10 cellular contexts compared by ENCODE assay signal in genomic region chr10:117342638-117343037, GRCh38. TPM values are rescaled to one million over a fixed set of nuclear protein-coding genes. Genes with fewer than 3 reads are reported as not detected.
DNase-seq lines count a peak whose midpoint lies in the region; ATAC-seq and TF ChIP-seq lines count a peak whose summit lies in the region.
"Had no signal": no experiment of that assay in that cellular context is flagged by ENCODE, and none has a peak within 500 bp of the region (broad histone marks: within the 10 kb centered on the region; RNA-seq: fewer than 3 reads in every experiment).

No MANE protein-coding gene starts in this region.

- H3K36me3 ChIP-seq in mammary epithelial cell (ENCODE audit: insufficient read depth, low read length): peaks cover 2% of the 10 kb centered on the region

- H4K20me1 ChIP-seq in mammary epithelial cell (ENCODE audit: insufficient read depth, low read length): no peaks in the 10 kb centered on the region

- H3K4me1 ChIP-seq in mammary epithelial cell (ENCODE audit: insufficient read depth, low read length): peaks cover 13% of the 10 kb centered on the region

- no peak overlapping the region for H3K4me3 ChIP-seq in mammary epithelial cell (replicated peaks in 1 of 3; ENCODE audit: insufficient read depth in 1 of 3, low read depth in 2 of 3, low read length in 3 of 3)

- DNase-seq in mammary epithelial cell (peak; percentile 36), osteocyte (ENCODE audit: extremely low spot score, unreplicated experiment) (no peak), ecto neural progenitor cell (ENCODE audit: low spot score) (no peak), mesenteric fat pad (ENCODE audit: low spot score) (no peak)
- DNase-seq in stimulated activated CD8-positive, alpha-beta memory T cell treated with anti-CD3 and anti-CD28 coated beads, Interleukin-4, amount 100 ng/mL, for 48 hours: no peak
- DNase-seq: activated gamma-delta T cell, T-cell had no signal

- H3K4me3 Mint-ChIP-seq in osteocyte (ENCODE audit: unreplicated experiment): peak overlapping the region; percentile 18
- H3K4me3 Mint-ChIP-seq: T-cell had no signal

- BruUV-seq in mammary epithelial cell (replicated peaks; lab: Mats Ljungman, UMichigan): no TSS peak

- intact Hi-C loops in mammary epithelial cell (cut with micrococcal nuclease): no loop called here

- H3K9me3 ChIP-seq in mammary epithelial cell (replicated peaks; ENCODE audit: insufficient read depth, low read length): no peaks in the 10 kb centered on the region

- peaks cover 4% of the 10 kb centered on the region for H3K36me3 Mint-ChIP-seq in osteocyte (ENCODE audit: unreplicated experiment)

- H3K4me2 ChIP-seq in mammary epithelial cell (ENCODE audit: insufficient read depth, low read depth, low read length): peak overlapping the region; percentile 30

- H3K27ac ChIP-seq in mammary epithelial cell (ENCODE audit: insufficient read depth, low read depth, low read length): no peak overlapping the region
- H3K27ac ChIP-seq: parathyroid adenoma had no signal

- peaks cover 46% of the 10 kb centered on the region for H3K4me1 Mint-ChIP-seq in osteocyte (ENCODE audit: unreplicated experiment)

- H3K9me3 Mint-ChIP-seq in osteocyte (ENCODE audit: unreplicated experiment): no peaks in the 10 kb centered on the region
- H3K9me3 Mint-ChIP-seq: T-cell had no signal

- CTCF ChIA-PET in mammary epithelial cell (lab: Charles Lee; ENCODE audit: low non-redundant PET): no interaction called here

- ATAC-seq in GM19351 (IDR thresholded peaks at IDR 0.05; ENCODE audit: unreplicated experiment) (peak; percentile 7), HG03442 (IDR thresholded peaks at IDR 0.05; ENCODE audit: unreplicated experiment) (peak; percentile 7)
- ATAC-seq: T-cell had no signal

- in situ Hi-C loops in mammary epithelial cell (cut with MboI; ENCODE audit: low sequenced_read_pairs in 2 of 2): no loop called here

- no peaks in the 10 kb centered on the region for H3K27me3 Mint-ChIP-seq in osteocyte (ENCODE audit: unreplicated experiment)
- H3K27me3 Mint-ChIP-seq: T-cell had no signal

- peak overlapping the region; percentile 83 for H3K27ac Mint-ChIP-seq in osteocyte (ENCODE audit: unreplicated experiment)

- H2AFZ ChIP-seq in mammary epithelial cell (ENCODE audit: low read depth, low read length): no peak overlapping the region
- H2AFZ ChIP-seq: parathyroid adenoma had no signal

- TF ChIP-seq CTCF in mammary epithelial cell (conservative IDR thresholded peaks at IDR 0.05 in 1 of 2, IDR thresholded peaks at IDR 0.05 in 1 of 2; ENCODE audit: extremely low read depth in 1 of 2, insufficient read depth in 1 of 2, low read depth in 1 of 2, low read length in 2 of 2) (no peak), osteocyte (IDR thresholded peaks at IDR 0.05) (no peak)

- H3K9ac ChIP-seq in mammary epithelial cell (ENCODE audit: insufficient read depth, low read length): no peak overlapping the region
- H3K9ac ChIP-seq: parathyroid adenoma had no signal

- peaks cover 86% of the 10 kb centered on the region for H3K79me2 ChIP-seq in mammary epithelial cell (ENCODE audit: insufficient read depth, low read length)

- dilution Hi-C loops in mammary epithelial cell (cut with HindIII; ENCODE audit: low sequenced_read_pairs): no loop called here

- no peaks in the 10 kb centered on the region for H3K27me3 ChIP-seq in mammary epithelial cell (ENCODE audit: insufficient read depth, low read length)

- WGBS in mammary epithelial cell (ENCODE audit: low coverage, missing lambda C conversion rate): 52% methylated on average over 5 of the region's 5 CpGs

RNA-seq across cellular contexts. Expression of gene PDZD8, which starts 32.6 kb away (rescaled TPM):
- total RNA-seq in mammary epithelial cell (10 to 100 TPM; 48.6 to 63.0 TPM), osteocyte (32.9 and 39.0 TPM in 2 replicates), mesenteric fat pad (36.7 TPM)
- polyA plus RNA-seq in mammary epithelial cell: 32.8 TPM
- polyA minus RNA-seq in mammary epithelial cell: 95.5 TPM
